ENCODE assay signal across 1 cellular context in the genomic region with DNA sequence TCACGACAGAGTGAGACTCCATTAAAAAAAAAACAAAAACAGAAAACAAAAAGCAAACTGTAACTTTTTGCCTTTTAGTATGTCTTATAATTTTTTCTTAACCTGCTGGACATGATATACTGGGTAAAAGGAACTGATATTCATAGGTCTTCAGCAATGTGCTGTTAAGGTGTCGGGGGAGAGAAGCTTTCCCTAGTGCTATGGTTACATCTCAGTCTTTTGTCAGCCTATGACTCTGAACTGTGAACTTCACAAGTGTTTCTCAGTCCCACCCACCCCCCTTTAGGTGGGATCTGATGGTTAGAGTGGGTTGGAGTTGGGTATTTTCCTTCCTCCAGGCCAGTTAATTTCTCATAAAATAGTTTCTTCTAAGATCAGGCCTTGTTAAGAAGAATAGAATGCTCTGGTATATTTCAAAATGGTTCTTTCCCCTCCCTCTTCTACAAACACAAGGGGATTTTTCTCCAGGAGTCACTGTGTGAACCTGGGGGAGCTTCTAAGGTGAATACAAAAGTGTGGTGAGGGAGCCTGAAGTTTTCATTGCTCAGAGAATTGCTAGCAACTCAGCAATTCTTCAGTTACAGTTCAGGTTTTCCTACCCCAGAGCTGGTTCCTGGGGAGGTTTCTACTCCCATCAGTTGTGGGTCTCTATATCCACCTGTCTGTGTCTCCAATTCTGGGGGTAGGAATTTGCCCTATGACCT.
A peak's percentile ranks its signal among the peaks of the same experiment; 100 is the strongest.
TF ChIP-seq lines count a peak whose summit lies in the region.

No MANE protein-coding gene starts in this region.

TF ChIP-seq in K562, 482 proteins besides CTCF, POLR2A, EP300 and RAD21 (continued from another document):
- no peak for TF ChIP-seq CCNT2 (IDR thresholded peaks at IDR 0.05; ENCODE audit: borderline replicate concordance, extremely low read depth, insufficient read length, low read depth, low read length)
- no peak for TF ChIP-seq ETS2 (tag; IDR thresholded peaks at IDR 0.05; ENCODE audit: borderline replicate concordance, poor library complexity, severe bottlenecking)
- TF ChIP-seq ZNF316 (IDR thresholded peaks at IDR 0.05) = 0 out of 2 replicates have a peak, but pooled peaks have one; percentile 22
- TF ChIP-seq ZNF23 (CRISPR knock-in tag; IDR thresholded peaks at IDR 0.05) = no peak
- no peak for TF ChIP-seq CBX8 (IDR thresholded peaks at IDR 0.05; ENCODE audit: borderline replicate concordance, extremely low read depth, low read depth, low read length, poor library complexity, severe bottlenecking)
- no peak for TF ChIP-seq CBFA2T3 (IDR thresholded peaks at IDR 0.05)
- TF ChIP-seq CBX1 (IDR thresholded peaks at IDR 0.05; ENCODE audit: low read depth) = no peak
- TF ChIP-seq ERF (CRISPR knock-in tag; IDR thresholded peaks at IDR 0.05) = no peak
- TF ChIP-seq DMBX1 (CRISPR knock-in tag; IDR thresholded peaks at IDR 0.05; ENCODE audit: borderline replicate concordance) = no peak
- peak; percentile 12; the same call in 1 of the 2 replicates for TF ChIP-seq C11orf30 (IDR thresholded peaks at IDR 0.05; ENCODE audit: low read depth)
- no peak for TF ChIP-seq ZC3H8 (IDR thresholded peaks at IDR 0.05)
- TF ChIP-seq CAMTA2 (CRISPR knock-in tag; conservative IDR thresholded peaks at IDR 0.05) = no peak
